8 cellular contexts compared by ENCODE assay signal in the genomic region with DNA sequence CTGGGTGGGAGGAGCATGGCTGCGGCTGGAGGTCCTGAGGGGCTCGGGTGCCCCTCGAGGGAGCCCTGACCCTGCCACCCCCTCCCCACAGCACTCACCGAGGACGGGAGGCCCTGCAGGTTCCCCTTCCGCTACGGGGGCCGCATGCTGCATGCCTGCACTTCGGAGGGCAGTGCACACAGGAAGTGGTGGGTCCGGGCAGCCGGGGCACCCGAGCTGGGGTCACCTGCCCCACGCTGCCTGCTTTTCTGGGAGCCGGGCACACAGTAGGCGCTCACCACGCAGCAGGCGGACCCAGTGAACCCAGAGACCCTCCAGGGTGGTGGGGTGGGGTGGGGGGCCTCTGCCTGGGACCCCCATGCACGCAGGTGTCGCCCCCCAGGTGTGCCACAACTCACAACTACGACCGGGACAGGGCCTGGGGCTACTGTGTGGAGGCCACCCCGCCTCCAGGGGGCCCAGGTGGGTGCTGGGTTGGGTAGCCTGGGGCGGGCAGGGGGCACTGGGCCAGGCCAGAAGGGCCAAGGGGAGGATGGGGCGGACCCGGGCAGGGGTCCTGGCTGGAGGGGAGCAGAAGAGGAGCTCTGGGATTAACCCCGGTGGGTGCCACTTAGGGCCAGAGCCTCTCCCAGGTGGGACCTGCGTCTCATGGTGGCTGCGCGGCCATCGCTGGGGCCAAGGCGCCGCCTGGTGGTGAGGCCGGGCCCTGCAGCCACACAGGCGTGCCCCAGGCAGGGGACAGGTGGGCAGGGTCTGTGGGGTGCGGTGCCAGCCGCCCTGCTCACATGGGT. TPM values are rescaled to one million over a fixed set of nuclear protein-coding genes. Genes with fewer than 3 reads are reported as not detected.
DNase-seq lines count a peak whose midpoint lies in the region; ATAC-seq and TF ChIP-seq lines count a peak whose summit lies in the region.

No MANE protein-coding gene starts in this region.

- H3K79me2 ChIP-seq in neural cell (replicated peaks; ENCODE audit: insufficient read depth, low read length), result no peaks in the 10 kb centered on the region

- no peak overlapping the region for H2AFZ ChIP-seq in neural cell (ENCODE audit: low read depth, low read length)

- H3K36me3 ChIP-seq in BLaER1 (no peaks in the 10 kb centered on the region), endodermal cell (ENCODE audit: control insufficient read depth, insufficient read depth, low read length) (no peaks in the 10 kb centered on the region), neural cell (ENCODE audit: insufficient read depth, low read length) (no peaks in the 10 kb centered on the region), transverse colon (no peaks in the 10 kb centered on the region)

- H3K4me3 Mint-ChIP-seq in activated CD8-positive, alpha-beta T cell treated with anti-CD3 and anti-CD28 coated beads, Interleukin-2, amount 10 ng/mL, durations not matched to agents 7 days and 5 days, result no peak overlapping the region
- no peak overlapping the region for H3K4me3 Mint-ChIP-seq in endodermal cell

- TF ChIP-seq RAD21 in neural cell (conservative IDR thresholded peaks at IDR 0.05), result peak; percentile 78

- TF ChIP-seq CTCF in endodermal cell (conservative IDR thresholded peaks at IDR 0.05), result peak; percentile 99
- TF ChIP-seq CTCF in neural cell (IDR thresholded peaks at IDR 0.05; ENCODE audit: poor library complexity, severe bottlenecking), result peak; percentile 76
- TF ChIP-seq CTCF in transverse colon (IDR thresholded peaks at IDR 0.05), result peak; percentile 93 to 99 (median 98)

- CTCF ChIA-PET in activated CD8-positive, alpha-beta T cell treated with anti-CD3 and anti-CD28 coated beads, Interleukin-2, amount 10 ng/mL, durations not matched to agents 7 days and 5 days (lab: Charles Lee), result interaction anchor here (0.6 to 1.6 kb wide), 7 partner anchors 95 to 371 kb away, joined by 3 to 9 read pairs (median 6); no protein-coding TSS in a partner anchor

- H3K4me1 ChIP-seq in BLaER1 (peaks cover 51% of the 10 kb centered on the region), endodermal cell (ENCODE audit: control insufficient read depth, insufficient read depth, low read length) (no peaks in the 10 kb centered on the region), transverse colon (no peaks in the 10 kb centered on the region)

- H3K9me3 Mint-ChIP-seq in activated CD8-positive, alpha-beta T cell treated with anti-CD3 and anti-CD28 coated beads, Interleukin-2, amount 10 ng/mL, durations not matched to agents 7 days and 5 days (ENCODE audit: insufficient read depth), result no peaks in the 10 kb centered on the region
- no peaks in the 10 kb centered on the region for H3K9me3 Mint-ChIP-seq in endodermal cell

- H3K4me2 ChIP-seq in BLaER1 (peak overlapping the region; percentile 17; the same call in 1 of the 2 replicates), neural cell (ENCODE audit: low read length) (no peak overlapping the region)

- POLR2A ChIA-PET in activated CD8-positive, alpha-beta T cell treated with anti-CD3 and anti-CD28 coated beads, Interleukin-2, amount 10 ng/mL, durations not matched to agents 7 days and 5 days (lab: Charles Lee), result no interaction called here

- no peaks in the 10 kb centered on the region for H3F3A ChIP-seq in neural cell (ENCODE audit: insufficient read depth, low read length, poor library complexity, severe bottlenecking)

- no peaks in the 10 kb centered on the region for H3K27me3 Mint-ChIP-seq in activated CD8-positive, alpha-beta T cell treated with anti-CD3 and anti-CD28 coated beads, Interleukin-2, amount 10 ng/mL, durations not matched to agents 7 days and 5 days (ENCODE audit: low read depth)
- H3K27me3 Mint-ChIP-seq in endodermal cell (ENCODE audit: insufficient read depth), result no peaks in the 10 kb centered on the region

- intact Hi-C loops in transverse colon (cut with DNase I; ENCODE audit: low total_unique reads), result loop anchor here (5.0 kb wide), 1 partner anchor 336 kb away; no protein-coding TSS in a partner anchor

- H3K27me3 ChIP-seq in BLaER1 (no peaks in the 10 kb centered on the region), endodermal cell (ENCODE audit: control insufficient read depth, insufficient read depth, low read length, poor library complexity, severe bottlenecking) (no peaks in the 10 kb centered on the region), neural cell (ENCODE audit: insufficient read depth, low read depth, low read length) (no peaks in the 10 kb centered on the region), transverse colon (no peaks in the 10 kb centered on the region)

- H3K9me3 ChIP-seq in BLaER1, result no peaks in the 10 kb centered on the region
- no peaks in the 10 kb centered on the region for H3K9me3 ChIP-seq in endodermal cell (ENCODE audit: control insufficient read depth, low read length)
- no peaks in the 10 kb centered on the region for H3K9me3 ChIP-seq in neural cell (ENCODE audit: low read length)
- H3K9me3 ChIP-seq in transverse colon, result no peaks in the 10 kb centered on the region

- ATAC-seq in GM19397 (IDR thresholded peaks at IDR 0.05; ENCODE audit: unreplicated experiment) (peak; percentile 55), GM21529 (IDR thresholded peaks at IDR 0.05; ENCODE audit: unreplicated experiment) (no peak)
- peak; percentile 81 for ATAC-seq in activated CD8-positive, alpha-beta T cell treated with anti-CD3 and anti-CD28 coated beads, Interleukin-2, amount 10 ng/mL, durations not matched to agents 7 days and 5 days

- H3K4me1 Mint-ChIP-seq in activated CD8-positive, alpha-beta T cell treated with anti-CD3 and anti-CD28 coated beads, Interleukin-2, amount 10 ng/mL, durations not matched to agents 7 days and 5 days (ENCODE audit: low read depth), result no peaks in the 10 kb centered on the region
- H3K4me1 Mint-ChIP-seq in endodermal cell, result no peaks in the 10 kb centered on the region

- 71 to 92% methylated on average over 9 to 36 of the region's 36 CpGs for WGBS in endodermal cell (ENCODE audit: insufficient coverage in 1 of 2, insufficient read length in 1 of 2), 2 experiments
- 33% methylated on average over 14 of the region's 36 CpGs; no CpG with 5 or more reads in 1 of the 2 donors for whole genome bisulfite sequencing in transverse colon (ENCODE audit: low coverage in 1 of 2), 2 donors

- TF ChIP-seq EP300 in neural cell (conservative IDR thresholded peaks at IDR 0.05; ENCODE audit: poor library complexity, severe bottlenecking) (no peak), transverse colon (IDR thresholded peaks at IDR 0.05; ENCODE audit: low read depth) (no peak)

- TF ChIP-seq POLR2A in transverse colon (IDR thresholded peaks at IDR 0.05), result no peak

- in situ Hi-C loops in transverse colon (cut with MboI; ENCODE audit: low pct_ligation_motif_present in 1 of 4, low pct_unique_long_range_greater_than_20kb in 1 of 4, low sequenced_read_pairs in 3 of 4), result loop anchor here in 2 of 4 donors (5.0 to 25.0 kb wide), 2 partner anchors 96 to 231 kb away; no protein-coding TSS in a partner anchor

- H3K9me2 ChIP-seq in neural cell (ENCODE audit: insufficient read depth, low read length), result no peaks in the 10 kb centered on the region

- H4K20me1 ChIP-seq in BLaER1, result peaks cover 8% of the 10 kb centered on the region; the same call in 1 of the 2 replicates
- H4K20me1 ChIP-seq in neural cell (ENCODE audit: insufficient read depth), result no peaks in the 10 kb centered on the region

- H3K36me3 Mint-ChIP-seq in activated CD8-positive, alpha-beta T cell treated with anti-CD3 and anti-CD28 coated beads, Interleukin-2, amount 10 ng/mL, durations not matched to agents 7 days and 5 days (ENCODE audit: low read depth), result no peaks in the 10 kb centered on the region
- H3K36me3 Mint-ChIP-seq in endodermal cell (ENCODE audit: low read depth), result no peaks in the 10 kb centered on the region

- DNase-seq in NCI-H146 (lab: John Stamatoyannopoulos, UW), result peak; percentile 54
- DNase-seq in activated CD8-positive, alpha-beta T cell treated with anti-CD3 and anti-CD28 coated beads, Interleukin-2, amount 10 ng/mL, durations not matched to agents 7 days and 5 days, result peak; percentile 74
- DNase-seq in endodermal cell, result peak; percentile 90
- DNase-seq in transverse colon, result peak; percentile 47

- H3K27ac Mint-ChIP-seq in activated CD8-positive, alpha-beta T cell treated with anti-CD3 and anti-CD28 coated beads, Interleukin-2, amount 10 ng/mL, durations not matched to agents 7 days and 5 days, result no peak overlapping the region
- H3K27ac Mint-ChIP-seq in endodermal cell, result no peak overlapping the region

- no peak overlapping the region for H3K4me3 ChIP-seq in BLaER1
- H3K4me3 ChIP-seq in endodermal cell (ENCODE audit: low read length), result no peak overlapping the region
- H3K4me3 ChIP-seq in neural cell (ENCODE audit: low read length), result no peak overlapping the region
- no peak overlapping the region for H3K4me3 ChIP-seq in transverse colon

- H3K27ac ChIP-seq in BLaER1, result 0 out of 2 replicates have a peak overlapping the region, but pooled peaks have one; percentile 30
- H3K27ac ChIP-seq in endodermal cell (ENCODE audit: low read depth, low read length), result no peak overlapping the region
- no peak overlapping the region for H3K27ac ChIP-seq in neural cell (ENCODE audit: low read length)
- H3K27ac ChIP-seq in transverse colon, result no peak overlapping the region

- H3K9ac ChIP-seq in BLaER1 (no peak overlapping the region), endodermal cell (ENCODE audit: extremely low read depth, low read length, poor library complexity, severe bottlenecking) (no peak overlapping the region), neural cell (ENCODE audit: low read length) (no peak overlapping the region)

TF ChIP-seq in neural cell, 6 proteins besides CTCF, POLR2A, EP300 and RAD21 (continues in another document):
- peak; percentile 85 for TF ChIP-seq SMC3 (conservative IDR thresholded peaks at IDR 0.05; ENCODE audit: poor library complexity)

RNA-seq across cellular contexts. Expression of a gene that starts 1.4 kb away (rescaled TPM):
- not detected for total RNA-seq in activated CD8-positive, alpha-beta T cell treated with anti-CD3 and anti-CD28 coated beads, Interleukin-2, amount 10 ng/mL, durations not matched to agents 7 days and 5 days
- total RNA-seq in endodermal cell, result under 1 TPM in 1 of 2 donors, not detected in 1; 0.46 TPM
- 0.93 TPM for polyA plus RNA-seq in endodermal cell (2013, experiment 1 of 2)
- polyA plus RNA-seq in endodermal cell (2013, experiment 2 of 2), result 0.50 TPM
- polyA plus RNA-seq in neural cell, result 16.2 and 17.8 TPM in 2 replicates
- 2.9 and 4.4 TPM in 2 replicates for polyA minus RNA-seq in neural cell
- total RNA-seq in transverse colon, result not detected

RNA-seq across cellular contexts. Expression of a gene that starts 20.0 kb away (rescaled TPM):
- not detected for total RNA-seq in activated CD8-positive, alpha-beta T cell treated with anti-CD3 and anti-CD28 coated beads, Interleukin-2, amount 10 ng/mL, durations not matched to agents 7 days and 5 days
- total RNA-seq in endodermal cell, result 1 to 10 TPM in 1 of 2 donors, under 1 TPM in 1; 0.38 to 1.3 TPM
- 0.46 TPM for polyA plus RNA-seq in endodermal cell (2013, experiment 1 of 2)
- 1.0 TPM for polyA plus RNA-seq in endodermal cell (2013, experiment 2 of 2)
- 0.66 TPM in 1 of 2 replicates, not detected in the other for polyA plus RNA-seq in neural cell
- polyA minus RNA-seq in neural cell, result 1.2 TPM in 1 of 2 replicates, not detected in the other
- under 1 TPM in 2 of 4 donors, not detected in 2; 0.27 to 0.95 TPM for total RNA-seq in transverse colon
